In genomic region chr16:2047330-2048115, GRCh38 we compare ENCODE assay signal across 7 cellular contexts.
DNase-seq lines count a peak whose midpoint lies in the region; ATAC-seq and TF ChIP-seq lines count a peak whose summit lies in the region.

Gene NTHL1, minus strand, starts transcription at chr16:2047834. Its CDS starts 11 bp downstream, at chr16:2047823.
Gene TSC2, plus strand, starts transcription at chr16:2047985. Its CDS starts 631 bp downstream, at chr16:2048616.

- ATAC-seq in GM18502 (IDR thresholded peaks at IDR 0.05; ENCODE audit: poor library complexity, unreplicated experiment) (peak; percentile 85), HG02943 (IDR thresholded peaks at IDR 0.05; ENCODE audit: low read depth, unreplicated experiment) (peak; percentile 93)

- peak; percentile 33 for TF ChIP-seq CTCF in astrocyte of the cerebellum (IDR thresholded peaks at IDR 0.05; ENCODE audit: low read depth, low read length, missing control alignments)
- TF ChIP-seq CTCF in retinal pigment epithelial cell (conservative IDR thresholded peaks at IDR 0.05; ENCODE audit: low read depth, low read length) = peak; percentile 38

- peak within 1 kb of the TSS; percentile 79 for H3K4me3 ChIP-seq in astrocyte of the cerebellum (ENCODE audit: low read depth, low read length)
- H3K4me3 ChIP-seq in retinal pigment epithelial cell (ENCODE audit: low read length) = peak within 1 kb of the TSS; percentile 80

- in situ Hi-C loops in astrocyte of the cerebellum (cut with HindIII; ENCODE audit: low sequenced_read_pairs) = no loop called here

- DNase-seq in NCI-H2029 (lab: John Stamatoyannopoulos, UW) (peak; percentile 91), T-helper 22 cell (ENCODE audit: low read depth) (peak; percentile 88), astrocyte of the cerebellum (ENCODE audit: low read depth) (peak; percentile 88), hippocampal formation (lab: John Stamatoyannopoulos, UW) (peak; percentile 95), retinal pigment epithelial cell (ENCODE audit: low read depth) (peak; percentile 81)

Comparison
In these comparisons a context has a peak if more than half of its experiments do, and no peak if none do; other contexts are left out.
1. Peak in every context shown above with its lines: DNase-seq, ATAC-seq and H3K4me3 ChIP-seq.